In genomic region chr3:138348107-138348949, GRCh38 we compare ENCODE assay signal across 1 cellular context.
TF ChIP-seq lines count a peak whose summit lies in the region.

Gene MRAS, plus strand, starts transcription at chr3:138348579. Its CDS starts 24,305 bp downstream, at chr3:138372884.

TF ChIP-seq in WTC11, 78 proteins besides CTCF, POLR2A, EP300 and RAD21 (continued from another document and continues in another):
- TF ChIP-seq ARID4B (CRISPR knock-in tag; IDR thresholded peaks at IDR 0.05; ENCODE audit: borderline replicate concordance) (no peak), NR3C1 (CRISPR knock-in tag; conservative IDR thresholded peaks at IDR 0.05; ENCODE audit: low read depth) (no peak), PRDM15 (CRISPR knock-in tag; IDR thresholded peaks at IDR 0.05) (no peak), HMGA2 (CRISPR knock-in tag; IDR thresholded peaks at IDR 0.05) (no peak), ZNF281 (CRISPR knock-in tag; IDR thresholded peaks at IDR 0.05) (no peak), ATF3 (CRISPR knock-in tag; conservative IDR thresholded peaks at IDR 0.05) (no peak), NFE2L1 (CRISPR knock-in tag; IDR thresholded peaks at IDR 0.05) (no peak), CREM (CRISPR knock-in tag; IDR thresholded peaks at IDR 0.05) (no peak), TEAD1 (CRISPR knock-in tag; IDR thresholded peaks at IDR 0.05) (0 out of 2 replicates have a peak, but pooled peaks have one; percentile 48), ELF4 (CRISPR knock-in tag; IDR thresholded peaks at IDR 0.05; ENCODE audit: low read depth) (no peak; the same call in 1 of the 2 replicates), ATF1 (CRISPR knock-in tag; IDR thresholded peaks at IDR 0.05) (no peak), ZNF232 (CRISPR knock-in tag; IDR thresholded peaks at IDR 0.05) (no peak; the same call in 1 of the 2 replicates), SMAD4 (CRISPR knock-in tag; IDR thresholded peaks at IDR 0.05) (no peak), GTF2I (CRISPR knock-in tag; conservative IDR thresholded peaks at IDR 0.05) (no peak), CREB1 (CRISPR knock-in tag; IDR thresholded peaks at IDR 0.05) (no peak), FOXP4 (CRISPR knock-in tag; IDR thresholded peaks at IDR 0.05) (no peak; the same call in 1 of the 2 replicates), IRF2 (CRISPR knock-in tag; IDR thresholded peaks at IDR 0.05; ENCODE audit: borderline replicate concordance, low read depth) (no peak), ZSCAN18 (CRISPR knock-in tag; IDR thresholded peaks at IDR 0.05) (no peak), ZNF219 (CRISPR knock-in tag; IDR thresholded peaks at IDR 0.05; ENCODE audit: borderline replicate concordance) (no peak), ZNF423 (CRISPR knock-in tag; IDR thresholded peaks at IDR 0.05) (peak; percentile 81; the same call in 1 of the 2 replicates), PREB (CRISPR knock-in tag; IDR thresholded peaks at IDR 0.05; ENCODE audit: borderline replicate concordance) (no peak)
- TF ChIP-seq, protein P1, sequence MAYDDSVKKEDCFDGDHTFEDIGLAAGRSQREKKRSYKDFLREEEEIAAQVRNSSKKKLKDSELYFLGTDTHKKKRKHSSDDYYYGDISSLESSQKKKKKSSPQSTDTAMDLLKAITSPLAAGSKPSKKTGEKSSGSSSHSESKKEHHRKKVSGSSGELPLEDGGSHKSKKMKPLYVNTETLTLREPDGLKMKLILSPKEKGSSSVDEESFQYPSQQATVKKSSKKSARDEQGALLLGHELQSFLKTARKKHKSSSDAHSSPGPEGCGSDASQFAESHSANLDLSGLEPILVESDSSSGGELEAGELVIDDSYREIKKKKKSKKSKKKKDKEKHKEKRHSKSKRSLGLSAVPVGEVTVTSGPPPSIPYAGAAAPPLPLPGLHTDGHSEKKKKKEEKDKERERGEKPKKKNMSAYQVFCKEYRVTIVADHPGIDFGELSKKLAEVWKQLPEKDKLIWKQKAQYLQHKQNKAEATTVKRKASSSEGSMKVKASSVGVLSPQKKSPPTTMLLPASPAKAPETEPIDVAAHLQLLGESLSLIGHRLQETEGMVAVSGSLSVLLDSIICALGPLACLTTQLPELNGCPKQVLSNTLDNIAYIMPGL (CRISPR knock-in tag; IDR thresholded peaks at IDR 0.05): peak; percentile 54
- TF ChIP-seq, protein P2, sequence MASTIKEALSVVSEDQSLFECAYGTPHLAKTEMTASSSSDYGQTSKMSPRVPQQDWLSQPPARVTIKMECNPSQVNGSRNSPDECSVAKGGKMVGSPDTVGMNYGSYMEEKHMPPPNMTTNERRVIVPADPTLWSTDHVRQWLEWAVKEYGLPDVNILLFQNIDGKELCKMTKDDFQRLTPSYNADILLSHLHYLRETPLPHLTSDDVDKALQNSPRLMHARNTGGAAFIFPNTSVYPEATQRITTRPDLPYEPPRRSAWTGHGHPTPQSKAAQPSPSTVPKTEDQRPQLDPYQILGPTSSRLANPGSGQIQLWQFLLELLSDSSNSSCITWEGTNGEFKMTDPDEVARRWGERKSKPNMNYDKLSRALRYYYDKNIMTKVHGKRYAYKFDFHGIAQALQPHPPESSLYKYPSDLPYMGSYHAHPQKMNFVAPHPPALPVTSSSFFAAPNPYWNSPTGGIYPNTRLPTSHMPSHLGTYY (CRISPR knock-in tag; IDR thresholded peaks at IDR 0.05): no peak
- TF ChIP-seq, protein P3, sequence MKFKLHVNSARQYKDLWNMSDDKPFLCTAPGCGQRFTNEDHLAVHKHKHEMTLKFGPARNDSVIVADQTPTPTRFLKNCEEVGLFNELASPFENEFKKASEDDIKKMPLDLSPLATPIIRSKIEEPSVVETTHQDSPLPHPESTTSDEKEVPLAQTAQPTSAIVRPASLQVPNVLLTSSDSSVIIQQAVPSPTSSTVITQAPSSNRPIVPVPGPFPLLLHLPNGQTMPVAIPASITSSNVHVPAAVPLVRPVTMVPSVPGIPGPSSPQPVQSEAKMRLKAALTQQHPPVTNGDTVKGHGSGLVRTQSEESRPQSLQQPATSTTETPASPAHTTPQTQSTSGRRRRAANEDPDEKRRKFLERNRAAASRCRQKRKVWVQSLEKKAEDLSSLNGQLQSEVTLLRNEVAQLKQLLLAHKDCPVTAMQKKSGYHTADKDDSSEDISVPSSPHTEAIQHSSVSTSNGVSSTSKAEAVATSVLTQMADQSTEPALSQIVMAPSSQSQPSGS (CRISPR knock-in tag; IDR thresholded peaks at IDR 0.05; ENCODE audit: borderline replicate concordance, low read depth): no peak
- TF ChIP-seq, protein P4, sequence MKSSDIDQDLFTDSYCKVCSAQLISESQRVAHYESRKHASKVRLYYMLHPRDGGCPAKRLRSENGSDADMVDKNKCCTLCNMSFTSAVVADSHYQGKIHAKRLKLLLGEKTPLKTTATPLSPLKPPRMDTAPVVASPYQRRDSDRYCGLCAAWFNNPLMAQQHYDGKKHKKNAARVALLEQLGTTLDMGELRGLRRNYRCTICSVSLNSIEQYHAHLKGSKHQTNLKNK (CRISPR knock-in tag; IDR thresholded peaks at IDR 0.05): no peak
- TF ChIP-seq, protein P5, sequence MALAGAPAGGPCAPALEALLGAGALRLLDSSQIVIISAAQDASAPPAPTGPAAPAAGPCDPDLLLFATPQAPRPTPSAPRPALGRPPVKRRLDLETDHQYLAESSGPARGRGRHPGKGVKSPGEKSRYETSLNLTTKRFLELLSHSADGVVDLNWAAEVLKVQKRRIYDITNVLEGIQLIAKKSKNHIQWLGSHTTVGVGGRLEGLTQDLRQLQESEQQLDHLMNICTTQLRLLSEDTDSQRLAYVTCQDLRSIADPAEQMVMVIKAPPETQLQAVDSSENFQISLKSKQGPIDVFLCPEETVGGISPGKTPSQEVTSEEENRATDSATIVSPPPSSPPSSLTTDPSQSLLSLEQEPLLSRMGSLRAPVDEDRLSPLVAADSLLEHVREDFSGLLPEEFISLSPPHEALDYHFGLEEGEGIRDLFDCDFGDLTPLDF (CRISPR knock-in tag; IDR thresholded peaks at IDR 0.05): no peak
